ENCODE assay signal across 26 cellular contexts in the genomic region with DNA sequence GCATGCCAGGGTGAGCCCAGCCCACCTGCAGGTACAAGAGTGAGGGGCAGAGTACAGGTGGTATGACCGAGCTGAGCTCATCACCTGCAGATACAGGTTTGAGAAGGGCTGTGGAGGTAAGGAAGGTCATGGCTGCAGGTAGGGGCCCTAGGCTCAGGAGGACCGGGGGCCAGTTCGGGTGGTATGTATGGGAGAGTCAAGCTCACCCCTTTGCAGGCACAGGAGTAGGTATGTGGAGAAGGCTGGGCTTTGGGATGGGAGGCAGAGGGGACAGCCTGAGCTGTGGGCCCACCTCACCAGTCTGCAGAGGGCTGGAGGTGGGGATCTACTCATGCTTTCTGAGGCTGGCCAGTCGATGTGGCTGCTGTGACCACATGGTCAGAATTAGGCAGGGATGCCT. TPM values are rescaled to one million over a fixed set of nuclear protein-coding genes. Genes with fewer than 3 reads are reported as not detected.
"Had no signal": no experiment of that assay in that cellular context is flagged by ENCODE, and none has a peak within 500 bp of the region (broad histone marks: within the 10 kb centered on the region; RNA-seq: fewer than 3 reads in every experiment).

No MANE protein-coding gene starts in this region.

- H3K4me1 ChIP-seq: breast epithelium, prostate gland, transverse colon had no signal

- H3K4me3 ChIP-seq: breast epithelium, esophagus muscularis mucosa, ovary, prostate gland, testis, transverse colon had no signal

- H3K9me3 Mint-ChIP-seq: activated CD4-positive, alpha-beta memory T cell treated with anti-CD3 and anti-CD28 coated beads for 36 hours; activated CD4-positive, alpha-beta T cell treated with anti-CD3 and anti-CD28 coated beads, Interleukin-2, amount 10 ng/mL, durations not matched to agents 24 days and 14 days; activated naive CD4-positive, alpha-beta T cell treated with anti-CD3 and anti-CD28 coated beads, Interleukin-2, amount 50 U/mL, for 24 hours; activated naive CD8-positive, alpha-beta T cell treated with anti-CD3 and anti-CD28 coated beads, Interleukin-2, amount 50 U/mL, for 24 hours; activated T-cell treated with anti-CD3 and anti-CD28 coated beads, Interleukin-2, amount 50 U/mL, for 4 hours; activated T-helper 17 cell treated with anti-CD3 and anti-CD28 coated beads, Interleukin-2, amount 50 U/mL, for 72 hours; central memory CD8-positive, alpha-beta T cell; naive B cell; nephron progenitor cell had no signal

- DNase-seq: activated CD4-positive, alpha-beta memory T cell treated with anti-CD3 and anti-CD28 coated beads for 36 hours; activated CD4-positive, alpha-beta T cell treated with anti-CD3 and anti-CD28 coated beads, Interleukin-2, amount 10 ng/mL, durations not matched to agents 24 days and 14 days; activated CD4-positive, CD25-positive, alpha-beta regulatory T cell treated with anti-CD3 and anti-CD28 coated beads, Interleukin-2, amount 50 U/mL, for 72 hours; activated CD8-positive, alpha-beta memory T cell treated with anti-CD3 and anti-CD28 coated beads, Interleukin-2, amount 50 U/mL, for 48 hours; activated naive CD8-positive, alpha-beta T cell treated with anti-CD3 and anti-CD28 coated beads, Interleukin-2, amount 50 U/mL, for 24 hours; activated T-cell treated with anti-CD3 and anti-CD28 coated beads, Interleukin-2, amount 50 U/mL, for 4 hours; amygdala; dermis blood vessel endothelial cell; effector CD4-positive, alpha-beta T cell; foreskin melanocyte; naive B cell; nephron progenitor cell; stimulated activated CD4-positive, alpha-beta T cell treated with anti-CD3 and anti-CD28 coated beads, Interleukin-2, amount 100 ng/mL, for 48 hours; stimulated activated naive CD8-positive, alpha-beta T cell treated with anti-CD3 and anti-CD28 coated beads, Interleukin-15, Interleukin-2, amounts not matched to agents 100 U/mL and 50 U/mL, for 24 hours; T-helper 17 cell; testis; transverse colon had no signal

- H3K4me1 Mint-ChIP-seq: activated CD4-positive, alpha-beta T cell treated with anti-CD3 and anti-CD28 coated beads, Interleukin-2, amount 10 ng/mL, durations not matched to agents 24 days and 14 days; activated naive CD4-positive, alpha-beta T cell treated with anti-CD3 and anti-CD28 coated beads, Interleukin-2, amount 50 U/mL, for 24 hours; activated naive CD8-positive, alpha-beta T cell treated with anti-CD3 and anti-CD28 coated beads, Interleukin-2, amount 50 U/mL, for 24 hours; activated T-helper 17 cell treated with anti-CD3 and anti-CD28 coated beads, Interleukin-2, amount 50 U/mL, for 72 hours had no signal

- H3K36me3 ChIP-seq: breast epithelium, transverse colon had no signal

- H3K36me3 Mint-ChIP-seq: activated CD4-positive, alpha-beta memory T cell treated with anti-CD3 and anti-CD28 coated beads for 36 hours; activated naive CD4-positive, alpha-beta T cell treated with anti-CD3 and anti-CD28 coated beads, Interleukin-2, amount 50 U/mL, for 24 hours; naive B cell had no signal

- H3K27me3 Mint-ChIP-seq: activated CD4-positive, alpha-beta memory T cell treated with anti-CD3 and anti-CD28 coated beads for 36 hours; activated CD4-positive, alpha-beta T cell treated with anti-CD3 and anti-CD28 coated beads, Interleukin-2, amount 10 ng/mL, durations not matched to agents 24 days and 14 days; activated naive CD4-positive, alpha-beta T cell treated with anti-CD3 and anti-CD28 coated beads, Interleukin-2, amount 50 U/mL, for 24 hours; activated naive CD8-positive, alpha-beta T cell treated with anti-CD3 and anti-CD28 coated beads, Interleukin-2, amount 50 U/mL, for 24 hours; activated T-helper 17 cell treated with anti-CD3 and anti-CD28 coated beads, Interleukin-2, amount 50 U/mL, for 72 hours; central memory CD8-positive, alpha-beta T cell had no signal

- H3K27me3 ChIP-seq: breast epithelium, esophagus muscularis mucosa, ovary, testis, transverse colon had no signal

- H3K27ac Mint-ChIP-seq: activated CD4-positive, alpha-beta memory T cell treated with anti-CD3 and anti-CD28 coated beads for 36 hours; activated CD4-positive, alpha-beta T cell treated with anti-CD3 and anti-CD28 coated beads, Interleukin-2, amount 10 ng/mL, durations not matched to agents 24 days and 14 days; activated naive CD4-positive, alpha-beta T cell treated with anti-CD3 and anti-CD28 coated beads, Interleukin-2, amount 50 U/mL, for 24 hours; activated naive CD8-positive, alpha-beta T cell treated with anti-CD3 and anti-CD28 coated beads, Interleukin-2, amount 50 U/mL, for 24 hours; activated T-helper 17 cell treated with anti-CD3 and anti-CD28 coated beads, Interleukin-2, amount 50 U/mL, for 72 hours; nephron progenitor cell; T-helper 17 cell had no signal

- ATAC-seq: activated naive CD8-positive, alpha-beta T cell treated with anti-CD3 and anti-CD28 coated beads, Interleukin-2, amount 50 U/mL, for 24 hours; activated T-cell treated with anti-CD3 and anti-CD28 coated beads, Interleukin-2, amount 50 U/mL, for 4 hours; activated T-helper 17 cell treated with anti-CD3 and anti-CD28 coated beads, Interleukin-2, amount 50 U/mL, for 72 hours; left lobe of liver; SK-N-SH treated with all-trans-retinoic acid at 6 μM for 48 hours; stimulated activated naive CD8-positive, alpha-beta T cell treated with anti-CD3 and anti-CD28 coated beads, Interleukin-15, Interleukin-2, amounts not matched to agents 100 U/mL and 50 U/mL, for 24 hours; T-helper 17 cell had no signal

- H3K9me3 ChIP-seq: breast epithelium, esophagus muscularis mucosa, ovary, prostate gland, testis, transverse colon had no signal

- H3K4me3 Mint-ChIP-seq: activated CD4-positive, alpha-beta memory T cell treated with anti-CD3 and anti-CD28 coated beads for 36 hours; activated CD4-positive, alpha-beta T cell treated with anti-CD3 and anti-CD28 coated beads, Interleukin-2, amount 10 ng/mL, durations not matched to agents 24 days and 14 days; activated naive CD4-positive, alpha-beta T cell treated with anti-CD3 and anti-CD28 coated beads, Interleukin-2, amount 50 U/mL, for 24 hours; activated naive CD8-positive, alpha-beta T cell treated with anti-CD3 and anti-CD28 coated beads, Interleukin-2, amount 50 U/mL, for 24 hours; activated T-cell treated with anti-CD3 and anti-CD28 coated beads, Interleukin-2, amount 50 U/mL, for 4 hours; activated T-helper 17 cell treated with anti-CD3 and anti-CD28 coated beads, Interleukin-2, amount 50 U/mL, for 72 hours; central memory CD8-positive, alpha-beta T cell; nephron progenitor cell; T-helper 17 cell had no signal

- H3K27ac ChIP-seq: breast epithelium, esophagus muscularis mucosa, ovary, prostate gland, testis, transverse colon had no signal

RNA-seq across cellular contexts. Expression of a gene that starts 17.2 kb away (rescaled TPM):
- total RNA-seq: activated CD4-positive, alpha-beta memory T cell treated with anti-CD3 and anti-CD28 coated beads for 36 hours; activated CD4-positive, alpha-beta T cell treated with anti-CD3 and anti-CD28 coated beads, Interleukin-2, amount 10 ng/mL, durations not matched to agents 24 days and 14 days; activated T-helper 17 cell treated with anti-CD3 and anti-CD28 coated beads, Interleukin-2, amount 50 U/mL, for 72 hours; dermis blood vessel endothelial cell; T-helper 17 cell had no signal
